In the genomic region with DNA sequence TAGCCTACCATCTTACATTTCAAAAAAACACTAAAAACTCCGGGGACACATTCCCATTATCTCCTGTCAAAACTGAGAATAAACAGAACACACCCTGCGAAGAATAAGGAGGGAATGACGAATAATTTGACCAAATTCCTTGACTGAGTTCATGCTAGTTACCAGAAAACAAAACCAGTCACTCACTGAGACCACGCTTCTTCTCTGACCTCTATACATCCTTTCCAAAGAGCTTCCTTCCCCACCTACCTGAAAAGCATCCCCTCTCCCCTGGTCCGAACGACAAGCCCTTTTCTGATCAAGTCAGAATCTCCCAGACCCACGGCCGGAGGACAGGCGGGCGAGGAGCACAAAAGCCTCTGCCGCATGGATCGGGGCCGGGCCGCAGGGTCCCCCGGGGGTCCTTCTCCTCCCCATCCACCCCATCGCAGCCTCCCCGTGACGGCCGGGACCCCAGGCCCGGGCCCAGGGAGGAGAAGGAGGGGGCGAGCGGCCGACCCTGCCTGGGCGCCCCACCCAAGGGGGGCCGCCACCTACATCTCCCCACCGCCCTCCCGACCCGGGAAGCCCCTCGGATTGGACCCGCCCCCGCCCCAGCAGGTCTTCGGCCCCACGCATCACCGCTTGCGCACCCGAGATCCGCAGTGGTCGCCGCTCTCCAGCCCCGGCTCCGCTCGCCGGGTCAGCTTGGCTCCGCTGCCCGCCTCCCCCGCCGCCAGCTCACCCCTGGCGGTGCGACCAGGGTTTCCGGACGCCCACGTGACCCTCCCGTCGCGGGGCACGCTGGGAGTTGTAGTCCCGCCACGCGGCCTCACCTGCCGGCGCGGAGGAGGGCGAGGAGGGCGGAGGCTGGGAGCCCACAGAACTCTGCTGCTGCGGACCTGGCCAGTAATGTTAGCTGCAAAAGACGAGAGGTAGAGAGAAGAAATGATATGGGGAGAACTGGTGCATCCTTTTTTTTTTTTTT, we compare ENCODE assay signal across 1 cellular context.
TF ChIP-seq lines count a peak whose summit lies in the region.

A gene with protein sequence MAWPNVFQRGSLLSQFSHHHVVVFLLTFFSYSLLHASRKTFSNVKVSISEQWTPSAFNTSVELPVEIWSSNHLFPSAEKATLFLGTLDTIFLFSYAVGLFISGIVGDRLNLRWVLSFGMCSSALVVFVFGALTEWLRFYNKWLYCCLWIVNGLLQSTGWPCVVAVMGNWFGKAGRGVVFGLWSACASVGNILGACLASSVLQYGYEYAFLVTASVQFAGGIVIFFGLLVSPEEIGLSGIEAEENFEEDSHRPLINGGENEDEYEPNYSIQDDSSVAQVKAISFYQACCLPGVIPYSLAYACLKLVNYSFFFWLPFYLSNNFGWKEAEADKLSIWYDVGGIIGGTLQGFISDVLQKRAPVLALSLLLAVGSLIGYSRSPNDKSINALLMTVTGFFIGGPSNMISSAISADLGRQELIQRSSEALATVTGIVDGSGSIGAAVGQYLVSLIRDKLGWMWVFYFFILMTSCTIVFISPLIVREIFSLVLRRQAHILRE (minus strand): TSS at position 747 of the 967 bp plus-strand sequence. CDS start 16,004 bp downstream, outside the sequence.

TF ChIP-seq in K562, 482 proteins besides CTCF, POLR2A, EP300 and RAD21 (continued from another document and continues in another):
- TF ChIP-seq, protein P1, sequence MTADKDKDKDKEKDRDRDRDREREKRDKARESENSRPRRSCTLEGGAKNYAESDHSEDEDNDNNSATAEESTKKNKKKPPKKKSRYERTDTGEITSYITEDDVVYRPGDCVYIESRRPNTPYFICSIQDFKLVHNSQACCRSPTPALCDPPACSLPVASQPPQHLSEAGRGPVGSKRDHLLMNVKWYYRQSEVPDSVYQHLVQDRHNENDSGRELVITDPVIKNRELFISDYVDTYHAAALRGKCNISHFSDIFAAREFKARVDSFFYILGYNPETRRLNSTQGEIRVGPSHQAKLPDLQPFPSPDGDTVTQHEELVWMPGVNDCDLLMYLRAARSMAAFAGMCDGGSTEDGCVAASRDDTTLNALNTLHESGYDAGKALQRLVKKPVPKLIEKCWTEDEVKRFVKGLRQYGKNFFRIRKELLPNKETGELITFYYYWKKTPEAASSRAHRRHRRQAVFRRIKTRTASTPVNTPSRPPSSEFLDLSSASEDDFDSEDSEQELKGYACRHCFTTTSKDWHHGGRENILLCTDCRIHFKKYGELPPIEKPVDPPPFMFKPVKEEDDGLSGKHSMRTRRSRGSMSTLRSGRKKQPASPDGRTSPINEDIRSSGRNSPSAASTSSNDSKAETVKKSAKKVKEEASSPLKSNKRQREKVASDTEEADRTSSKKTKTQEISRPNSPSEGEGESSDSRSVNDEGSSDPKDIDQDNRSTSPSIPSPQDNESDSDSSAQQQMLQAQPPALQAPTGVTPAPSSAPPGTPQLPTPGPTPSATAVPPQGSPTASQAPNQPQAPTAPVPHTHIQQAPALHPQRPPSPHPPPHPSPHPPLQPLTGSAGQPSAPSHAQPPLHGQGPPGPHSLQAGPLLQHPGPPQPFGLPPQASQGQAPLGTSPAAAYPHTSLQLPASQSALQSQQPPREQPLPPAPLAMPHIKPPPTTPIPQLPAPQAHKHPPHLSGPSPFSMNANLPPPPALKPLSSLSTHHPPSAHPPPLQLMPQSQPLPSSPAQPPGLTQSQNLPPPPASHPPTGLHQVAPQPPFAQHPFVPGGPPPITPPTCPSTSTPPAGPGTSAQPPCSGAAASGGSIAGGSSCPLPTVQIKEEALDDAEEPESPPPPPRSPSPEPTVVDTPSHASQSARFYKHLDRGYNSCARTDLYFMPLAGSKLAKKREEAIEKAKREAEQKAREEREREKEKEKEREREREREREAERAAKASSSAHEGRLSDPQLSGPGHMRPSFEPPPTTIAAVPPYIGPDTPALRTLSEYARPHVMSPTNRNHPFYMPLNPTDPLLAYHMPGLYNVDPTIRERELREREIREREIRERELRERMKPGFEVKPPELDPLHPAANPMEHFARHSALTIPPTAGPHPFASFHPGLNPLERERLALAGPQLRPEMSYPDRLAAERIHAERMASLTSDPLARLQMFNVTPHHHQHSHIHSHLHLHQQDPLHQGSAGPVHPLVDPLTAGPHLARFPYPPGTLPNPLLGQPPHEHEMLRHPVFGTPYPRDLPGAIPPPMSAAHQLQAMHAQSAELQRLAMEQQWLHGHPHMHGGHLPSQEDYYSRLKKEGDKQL (CRISPR knock-in tag; IDR thresholded peaks at IDR 0.05; ENCODE audit: borderline replicate concordance) = 0 out of 2 replicates have a peak, but pooled peaks have one; percentile 50
- no peak for TF ChIP-seq PHTF2 (CRISPR knock-in tag; IDR thresholded peaks at IDR 0.05)
- no peak for TF ChIP-seq SMC3 (conservative IDR thresholded peaks at IDR 0.05; ENCODE audit: insufficient read depth, low read depth, low read length)
- TF ChIP-seq MBD1 (CRISPR knock-in tag; IDR thresholded peaks at IDR 0.05) = no peak
- TF ChIP-seq RUNX1 (IDR thresholded peaks at IDR 0.05; ENCODE audit: low read depth) = peak; percentile 41; the same call in 1 of the 2 replicates
- peak; percentile 97 for TF ChIP-seq RAD51 (IDR thresholded peaks at IDR 0.05; ENCODE audit: borderline replicate concordance, low read depth)
- peak; percentile 28; the same call in 1 of the 2 replicates for TF ChIP-seq MEF2A (IDR thresholded peaks at IDR 0.05; ENCODE audit: control insufficient read depth, low read depth, low read length)
- TF ChIP-seq CHD7 (IDR thresholded peaks at IDR 0.05; ENCODE audit: low read depth, low read length) = peak; percentile 47
- peak; percentile 53 for TF ChIP-seq DPF2 (IDR thresholded peaks at IDR 0.05)
- no peak; the same call in 1 of the 2 replicates for TF ChIP-seq THRAP3 (IDR thresholded peaks at IDR 0.05; ENCODE audit: borderline replicate concordance)
- TF ChIP-seq EWSR1 (IDR thresholded peaks at IDR 0.05; ENCODE audit: borderline replicate concordance, low read depth, partially characterized antibody) = no peak
- TF ChIP-seq NR1H2 (CRISPR knock-in tag; IDR thresholded peaks at IDR 0.05) = 0 out of 2 replicates have a peak, but pooled peaks have one; percentile 69
- TF ChIP-seq PHF21A (IDR thresholded peaks at IDR 0.05; ENCODE audit: borderline replicate concordance, low read depth) = no peak
